ENCODE assay signal across 26 cellular contexts in the genomic region with DNA sequence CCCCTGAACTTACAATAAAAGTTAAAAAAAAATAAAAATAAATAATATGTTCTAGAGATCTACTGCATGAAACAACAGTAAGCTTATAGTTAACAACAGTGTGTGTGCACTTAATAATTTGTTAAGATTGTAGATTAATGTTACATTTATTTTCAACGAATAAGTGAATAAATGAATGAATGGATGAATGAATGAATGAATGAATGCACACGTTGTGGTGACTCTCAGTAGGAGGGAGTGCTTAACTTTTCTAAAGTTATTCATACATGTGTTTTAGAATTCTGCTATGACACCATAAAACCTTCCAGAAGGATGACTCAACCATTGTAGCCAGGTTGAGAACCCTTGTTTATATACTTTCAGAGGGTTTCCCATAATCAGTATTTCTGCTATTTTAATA.
A peak's percentile ranks its signal among the peaks of the same experiment; 100 is the strongest.
DNase-seq lines count a peak whose midpoint lies in the region; ATAC-seq, FAIRE-seq and TF ChIP-seq lines count a peak whose summit lies in the region.
"Had no signal": no experiment of that assay in that cellular context is flagged by ENCODE, and none has a peak within 500 bp of the region (broad histone marks: within the 10 kb centered on the region; RNA-seq: fewer than 3 reads in every experiment).

No MANE protein-coding gene starts in this region.

- H4K20me1 ChIP-seq in PC-3 (ENCODE audit: low read length) (no peaks in the 10 kb centered on the region), K562 (replicated peaks; ENCODE audit: control insufficient read depth, insufficient read depth, low read length) (no peaks in the 10 kb centered on the region), GM23248 (ENCODE audit: insufficient read depth) (no peaks in the 10 kb centered on the region)
- H4K20me1 ChIP-seq: BLaER1 had no signal

- intact Hi-C loops in PC-3 (cut with micrococcal nuclease) (no loop called here), K562 (cut with micrococcal nuclease) (no loop called here), heart right ventricle (cut with DNase I) (no loop called here)

- no peak for TF ChIP-seq EP300 in K562 (IDR thresholded peaks at IDR 0.05; ENCODE audit: low read length)

- H3K9me2 ChIP-seq in PC-3 (replicated peaks; ENCODE audit: low read length) (no peaks in the 10 kb centered on the region), GM23248 (ENCODE audit: insufficient read depth) (no peaks in the 10 kb centered on the region)

- no peak overlapping the region for H3K4me3 ChIP-seq in PC-3 (ENCODE audit: low read length)
- H3K4me3 ChIP-seq in K562, result no peak overlapping the region
- H3K4me3 ChIP-seq in GM23248, result no peak overlapping the region
- H3K4me3 ChIP-seq in heart right ventricle, result no peak overlapping the region
- H3K4me3 ChIP-seq: BLaER1 had no signal

- CTCF ChIA-PET in PC-3 (lab: Charles Lee), result no interaction called here
- CTCF ChIA-PET in K562 (lab: Yijun Ruan, JAX; ENCODE audit: low intra/inter-chr PET ratio), result no interaction called here

- FAIRE-seq in K562 (lab: Jason Lieb, UNC), result no peak
- FAIRE-seq: GM12891, GM19239 had no signal

- no peaks in the 10 kb centered on the region for H3K4me1 ChIP-seq in PC-3 (ENCODE audit: insufficient read depth, low read length)
- no peaks in the 10 kb centered on the region for H3K4me1 ChIP-seq in K562 (replicated peaks in 1 of 2; ENCODE audit: control insufficient read depth in 2 of 2, insufficient read depth in 2 of 2, low read length in 2 of 2)
- no peaks in the 10 kb centered on the region for H3K4me1 ChIP-seq in GM23248 (ENCODE audit: insufficient read depth)
- H3K4me1 ChIP-seq in heart right ventricle, result no peaks in the 10 kb centered on the region
- H3K4me1 ChIP-seq: BE2C, BLaER1 had no signal

- POLR2A ChIA-PET in PC-3 (lab: Charles Lee; ENCODE audit: unreplicated experiment) (no interaction called here), K562 (lab: Yijun Ruan, JAX) (no interaction called here)

- no peaks in the 10 kb centered on the region for H3K27me3 ChIP-seq in PC-3 (ENCODE audit: low read length)
- no peaks in the 10 kb centered on the region for H3K27me3 ChIP-seq in K562 (ENCODE audit: control insufficient read depth in 2 of 2, insufficient read depth in 2 of 2, low read length in 2 of 2)
- no peaks in the 10 kb centered on the region for H3K27me3 ChIP-seq in GM23248 (replicated peaks; ENCODE audit: insufficient read depth)
- H3K27me3 ChIP-seq in heart right ventricle, result no peaks in the 10 kb centered on the region
- H3K27me3 ChIP-seq: BE2C, BLaER1 had no signal

- TF ChIP-seq CTCF in PC-3 (conservative IDR thresholded peaks at IDR 0.05; ENCODE audit: low read depth, low read length) (no peak), K562 (IDR thresholded peaks at IDR 0.05 in 2 of 3, conservative IDR thresholded peaks at IDR 0.05 in 1 of 3; ENCODE audit: insufficient read depth in 2 of 3, low read depth in 1 of 3, low read length in 3 of 3) (no peak), heart right ventricle (IDR thresholded peaks at IDR 0.05) (no peak)

- peak; percentile 31; the same call in 1 of the 2 replicates for ATAC-seq in PC-3
- no peak for ATAC-seq in K562
- ATAC-seq in HG02763 (IDR thresholded peaks at IDR 0.05; ENCODE audit: unreplicated experiment), result no peak
- ATAC-seq in heart right ventricle, result no peak

- H3K9me3 ChIP-seq in PC-3 (ENCODE audit: low read length), result no peaks in the 10 kb centered on the region
- H3K9me3 ChIP-seq in K562 (replicated peaks; ENCODE audit: control insufficient read depth, insufficient read depth, low read depth, low read length), result no peaks in the 10 kb centered on the region
- H3K9me3 ChIP-seq in GM23248 (ENCODE audit: low read depth), result no peaks in the 10 kb centered on the region
- peaks cover 0 to 29% (median 0%) of the 10 kb centered on the region in 11 donors for H3K9me3 ChIP-seq in heart right ventricle
- H3K9me3 ChIP-seq: BE2C, BLaER1 had no signal

- 9% methylated on average over 2 of the region's 2 CpGs for WGBS in K562 (ENCODE audit: insufficient coverage, low coverage, missing lambda C conversion rate)
- 8 to 13% methylated on average over 2 of the region's 2 CpGs for WGBS in GM23248 (ENCODE audit: low coverage in 1 of 2, low lambda C conversion rate in 2 of 2, missing lambda C conversion rate in 2 of 2), 2 experiments
- WGBS in heart right ventricle, 2 donors, result 66% methylated on average over 2 of the region's 2 CpGs

- no peak overlapping the region for H2AFZ ChIP-seq in PC-3 (ENCODE audit: low read length)
- H2AFZ ChIP-seq in K562 (ENCODE audit: low read depth, low read length), result no peak overlapping the region
- H2AFZ ChIP-seq in GM23248, result no peak overlapping the region

- no peak overlapping the region for H3K27ac ChIP-seq in PC-3 (ENCODE audit: low read length)
- H3K27ac ChIP-seq in K562 (ENCODE audit: extremely low read depth, low read depth, low read length), result no peak overlapping the region
- H3K27ac ChIP-seq in GM23248, result no peak overlapping the region
- H3K27ac ChIP-seq in heart right ventricle, result no peak overlapping the region
- H3K27ac ChIP-seq: BLaER1 had no signal

- H3K36me3 ChIP-seq in PC-3 (ENCODE audit: low read depth, low read length), result no peaks in the 10 kb centered on the region
- no peaks in the 10 kb centered on the region for H3K36me3 ChIP-seq in K562 (ENCODE audit: control insufficient read depth, insufficient read depth, low read length)
- H3K36me3 ChIP-seq in GM23248 (ENCODE audit: low read depth), result no peaks in the 10 kb centered on the region
- H3K36me3 ChIP-seq in heart right ventricle, result no peaks in the 10 kb centered on the region
- H3K36me3 ChIP-seq: BE2C, BLaER1 had no signal

- in situ Hi-C loops in K562 (cut with MboI), result no loop called here
- in situ Hi-C loops in GM23248 (cut with MboI), result no loop called here

- BruUV-seq in PC-3 (replicated peaks; lab: Mats Ljungman, UMichigan) (no TSS peak), K562 (replicated peaks; lab: Mats Ljungman, UMichigan) (no TSS peak)

- no peak for TF ChIP-seq POLR2A in K562 (conservative IDR thresholded peaks at IDR 0.05)

- no peak overlapping the region for H3K4me2 ChIP-seq in PC-3 (ENCODE audit: low read length)
- no peak overlapping the region for H3K4me2 ChIP-seq in K562 (ENCODE audit: insufficient read depth, low read length)
- no peak overlapping the region for H3K4me2 ChIP-seq in GM23248 (ENCODE audit: unreplicated experiment)
- H3K4me2 ChIP-seq: BLaER1 had no signal

- H3F3A ChIP-seq in PC-3 (ENCODE audit: low read length, unreplicated experiment), result no peaks in the 10 kb centered on the region
- no peaks in the 10 kb centered on the region for H3F3A ChIP-seq in GM23248 (ENCODE audit: insufficient read depth)

- H3K79me2 ChIP-seq in PC-3 (ENCODE audit: low read length) (no peaks in the 10 kb centered on the region), K562 (ENCODE audit: control insufficient read depth, insufficient read depth, low read length) (no peaks in the 10 kb centered on the region), GM23248 (ENCODE audit: insufficient read depth) (no peaks in the 10 kb centered on the region)

- peak; percentile 3 for DNase-seq in M059J (ENCODE audit: low read depth)
- peak; percentile 25 for DNase-seq in PC-3
- no peak for DNase-seq in K562 (ENCODE audit: extremely low read depth in 1 of 4, low spot score in 3 of 4)
- peak; percentile 1 for DNase-seq in iris pigment epithelial cell (ENCODE audit: low read depth)
- DNase-seq in GM23248, result no peak
- no peak for DNase-seq in activated CD4-positive, alpha-beta T cell treated with anti-CD3 and anti-CD28 coated beads for 48 hours
- no peak for DNase-seq in heart right ventricle
- DNase-seq: 8988T; ACHN; BE2C; C1 segment of cervical spinal cord; CD4-positive, alpha-beta memory T cell; CD4-positive, CD25-positive, alpha-beta regulatory T cell; CD8-positive, alpha-beta memory T cell; COR-L47; DMS 273 treated with DMSO at 0.1 percent for 48 hours; DMS153; DMS53; DMS79; DND-41; EL; GDM1 had no signal

- no peak overlapping the region for H3K9ac ChIP-seq in PC-3 (ENCODE audit: low read length)
- H3K9ac ChIP-seq in K562 (ENCODE audit: insufficient read depth in 1 of 2, low read depth in 2 of 2, low read length in 2 of 2), result no peak overlapping the region
- H3K9ac ChIP-seq in GM23248, result no peak overlapping the region
- H3K9ac ChIP-seq: BLaER1 had no signal

- no peak for TF ChIP-seq RAD21 in K562 (CRISPR knock-in tag; conservative IDR thresholded peaks at IDR 0.05 in 1 of 2, IDR thresholded peaks at IDR 0.05 in 1 of 2)

- H3K9me1 ChIP-seq in K562 (ENCODE audit: control insufficient read depth, insufficient read depth, low read length), result no peaks in the 10 kb centered on the region

TF ChIP-seq in K562, 482 proteins besides CTCF, POLR2A, EP300 and RAD21:
- TF ChIP-seq JUND (IDR thresholded peaks at IDR 0.05; ENCODE audit: borderline replicate concordance, low read depth, low read length), result no peak
- TF ChIP-seq JUND (tag; IDR thresholded peaks at IDR 0.05; ENCODE audit: borderline replicate concordance, low read depth, low read length), result no peak
- TF ChIP-seq, protein P1, sequence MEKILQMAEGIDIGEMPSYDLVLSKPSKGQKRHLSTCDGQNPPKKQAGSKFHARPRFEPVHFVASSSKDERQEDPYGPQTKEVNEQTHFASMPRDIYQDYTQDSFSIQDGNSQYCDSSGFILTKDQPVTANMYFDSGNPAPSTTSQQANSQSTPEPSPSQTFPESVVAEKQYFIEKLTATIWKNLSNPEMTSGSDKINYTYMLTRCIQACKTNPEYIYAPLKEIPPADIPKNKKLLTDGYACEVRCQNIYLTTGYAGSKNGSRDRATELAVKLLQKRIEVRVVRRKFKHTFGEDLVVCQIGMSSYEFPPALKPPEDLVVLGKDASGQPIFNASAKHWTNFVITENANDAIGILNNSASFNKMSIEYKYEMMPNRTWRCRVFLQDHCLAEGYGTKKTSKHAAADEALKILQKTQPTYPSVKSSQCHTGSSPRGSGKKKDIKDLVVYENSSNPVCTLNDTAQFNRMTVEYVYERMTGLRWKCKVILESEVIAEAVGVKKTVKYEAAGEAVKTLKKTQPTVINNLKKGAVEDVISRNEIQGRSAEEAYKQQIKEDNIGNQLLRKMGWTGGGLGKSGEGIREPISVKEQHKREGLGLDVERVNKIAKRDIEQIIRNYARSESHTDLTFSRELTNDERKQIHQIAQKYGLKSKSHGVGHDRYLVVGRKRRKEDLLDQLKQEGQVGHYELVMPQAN (IDR thresholded peaks at IDR 0.05; ENCODE audit: borderline replicate concordance), result no peak
- peak; percentile 69; the same call in 1 of the 2 replicates for TF ChIP-seq ZNF24 (IDR thresholded peaks at IDR 0.05)
- no peak for TF ChIP-seq EGR1 (conservative IDR thresholded peaks at IDR 0.05)
- no peak for TF ChIP-seq DIDO1 (tag; IDR thresholded peaks at IDR 0.05; ENCODE audit: low read depth)
- no peak for TF ChIP-seq NR3C1 (CRISPR knock-in tag; IDR thresholded peaks at IDR 0.05)

Comparison
In these comparisons a context has a peak if more than half of its experiments do, and no peak if none do; other contexts are left out.
1. DNase-seq: peak in M059J (single experiment), PC-3 (single experiment) and iris pigment epithelial cell (single experiment); none in K562 (0 of 4), GM23248 (single experiment), activated CD4-positive, alpha-beta T cell treated with anti-CD3 and anti-CD28 coated beads for 48 hours (single experiment) and heart right ventricle (0 of 2).